20 cellular contexts compared by ENCODE assay signal in the genomic region with DNA sequence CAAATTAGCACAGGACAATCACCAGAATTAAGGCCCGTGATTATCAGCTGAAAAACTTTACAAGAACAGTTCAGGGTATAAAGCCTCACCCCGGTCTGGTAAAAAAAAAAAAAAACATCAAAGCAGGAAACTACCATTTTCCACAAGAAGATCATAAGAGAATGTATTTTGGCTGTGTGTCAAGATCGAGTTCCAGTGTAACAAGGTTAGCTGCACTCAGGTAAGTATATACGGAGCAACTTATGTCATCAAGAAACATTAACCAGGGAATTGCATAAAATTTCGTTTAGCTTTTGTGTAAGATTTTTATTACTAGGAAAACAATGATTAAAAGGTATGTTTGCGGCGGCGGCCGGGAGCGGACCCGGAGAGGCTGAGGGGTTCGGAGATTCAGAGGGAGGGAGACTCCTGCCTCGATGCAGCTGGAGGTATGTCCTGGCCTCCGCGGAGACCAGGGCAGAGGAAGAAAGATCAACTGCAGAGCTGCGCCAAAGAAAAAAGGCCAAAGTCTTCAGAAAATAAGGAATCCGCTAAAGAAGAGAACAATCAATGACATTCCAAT.
"Had no signal": no experiment of that assay in that cellular context is flagged by ENCODE, and none has a peak within 500 bp of the region (broad histone marks: within the 10 kb centered on the region; RNA-seq: fewer than 3 reads in every experiment).

No MANE protein-coding gene starts in this region.

- H3K4me3 ChIP-seq: coronary artery, dorsolateral prefrontal cortex, esophagus muscularis mucosa, gastroesophageal sphincter, heart left ventricle, left ventricle myocardium inferior, lower lobe of right lung had no signal

- H3K27me3 ChIP-seq: dorsolateral prefrontal cortex, esophagus muscularis mucosa, foreskin keratinocyte, gastroesophageal sphincter, heart left ventricle had no signal

- DNase-seq: dermis blood vessel endothelial cell; dorsolateral prefrontal cortex; effector CD4-positive, alpha-beta T cell; effector memory CD4-positive, alpha-beta T cell; foreskin keratinocyte; heart left ventricle; hippocampal formation; left cardiac atrium; left ventricle myocardium inferior; lower lobe of right lung; mesenchymal stem cell had no signal

- H3K27ac ChIP-seq: coronary artery, dorsolateral prefrontal cortex, esophagus muscularis mucosa, foreskin keratinocyte, gastroesophageal sphincter, heart left ventricle, left ventricle myocardium inferior, lower lobe of right lung had no signal

- ATAC-seq: foreskin keratinocyte, gastroesophageal sphincter, heart left ventricle, left cardiac atrium, left lobe of liver, lower lobe of right lung had no signal

- H3K36me3 ChIP-seq: esophagus muscularis mucosa, gastroesophageal sphincter, heart left ventricle, left ventricle myocardium inferior, lower lobe of right lung had no signal

- H3K4me1 ChIP-seq: esophagus muscularis mucosa, foreskin keratinocyte, gastroesophageal sphincter, heart left ventricle, left ventricle myocardium inferior, lower lobe of right lung had no signal

- H3K9me3 ChIP-seq: lower lobe of right lung had no signal

- FAIRE-seq: colon, endothelial cell of umbilical vein, frontal cortex, islet of Langerhans, keratinocyte had no signal
